1 cellular context compared by ENCODE assay signal in the genomic region with DNA sequence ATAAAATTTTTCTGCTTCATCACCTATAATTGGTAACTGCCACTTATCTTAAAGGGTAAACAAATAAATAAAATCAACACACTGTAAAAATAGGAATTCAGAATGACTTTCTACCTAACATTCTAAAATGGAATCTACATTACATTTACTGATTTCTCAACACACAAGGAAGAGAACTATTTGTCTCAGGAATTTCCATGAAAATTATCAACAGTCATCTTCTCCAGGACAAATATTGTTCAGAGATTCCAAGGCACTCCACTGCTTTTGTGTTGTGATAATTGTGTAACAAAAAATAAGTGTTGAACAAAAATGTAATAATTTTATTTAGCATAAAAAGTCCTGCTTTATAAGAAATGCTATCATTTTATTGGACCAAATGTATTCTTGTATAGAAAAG.
TF ChIP-seq lines count a peak whose summit lies in the region.

No MANE protein-coding gene starts in this region.

TF ChIP-seq in endothelial cell of umbilical vein, 7 proteins besides CTCF, POLR2A, EP300 and RAD21:
- TF ChIP-seq FOS (IDR thresholded peaks at IDR 0.05; ENCODE audit: borderline replicate concordance, insufficient read depth, low read length) (no peak), JUN (IDR thresholded peaks at IDR 0.05; ENCODE audit: borderline replicate concordance, insufficient read depth, insufficient read length, low read depth) (no peak), EZH2 (IDR thresholded peaks at IDR 0.05; ENCODE audit: borderline replicate concordance, low read depth, low read length, severe bottlenecking) (no peak), MYC (IDR thresholded peaks at IDR 0.05; ENCODE audit: low read depth, low read length) (no peak), POLR2AphosphoS5 (IDR thresholded peaks at IDR 0.05; ENCODE audit: insufficient read depth, low read depth, low read length) (no peak), GATA2 (IDR thresholded peaks at IDR 0.05; ENCODE audit: insufficient read depth, insufficient read length, low read depth, low read length) (no peak)
- TF ChIP-seq, protein P1, sequence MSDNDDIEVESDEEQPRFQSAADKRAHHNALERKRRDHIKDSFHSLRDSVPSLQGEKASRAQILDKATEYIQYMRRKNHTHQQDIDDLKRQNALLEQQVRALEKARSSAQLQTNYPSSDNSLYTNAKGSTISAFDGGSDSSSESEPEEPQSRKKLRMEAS (IDR thresholded peaks at IDR 0.05; ENCODE audit: insufficient read depth, insufficient read length) = no peak
